In genomic region chr17:79779088-79779529, GRCh38 we compare ENCODE assay signal across 10 cellular contexts. TPM values are rescaled to one million over a fixed set of nuclear protein-coding genes. Genes with fewer than 3 reads are reported as not detected.
DNase-seq lines count a peak whose midpoint lies in the region; ATAC-seq, FAIRE-seq and TF ChIP-seq lines count a peak whose summit lies in the region.
"Had no signal": no experiment of that assay in that cellular context is flagged by ENCODE, and none has a peak within 500 bp of the region (broad histone marks: within the 10 kb centered on the region; RNA-seq: fewer than 3 reads in every experiment).

No MANE protein-coding gene starts in this region.

- H3K79me2 ChIP-seq in MM.1S (ENCODE audit: low read length) (no peaks in the 10 kb centered on the region), neural cell (replicated peaks; ENCODE audit: insufficient read depth, low read length) (peaks cover 28% of the 10 kb centered on the region)

- no peak for FAIRE-seq in RCC 7860 (lab: Jason Lieb, UNC)

- H3K36me3 ChIP-seq in MM.1S (replicated peaks; ENCODE audit: insufficient read depth, low read length) (no peaks in the 10 kb centered on the region), neural cell (ENCODE audit: insufficient read depth, low read length) (no peaks in the 10 kb centered on the region)

- peaks cover 93% of the 10 kb centered on the region for H3K27me3 ChIP-seq in MM.1S (replicated peaks; ENCODE audit: insufficient read depth, low read length)
- no peaks in the 10 kb centered on the region for H3K27me3 ChIP-seq in neural cell (ENCODE audit: insufficient read depth, low read depth, low read length)

- no peak for TF ChIP-seq EP300 in neural cell (conservative IDR thresholded peaks at IDR 0.05; ENCODE audit: poor library complexity, severe bottlenecking)

- H3F3A ChIP-seq in MM.1S (ENCODE audit: insufficient read depth, low read length) = no peaks in the 10 kb centered on the region
- H3F3A ChIP-seq in neural cell (ENCODE audit: insufficient read depth, low read length, poor library complexity, severe bottlenecking) = no peaks in the 10 kb centered on the region

- no peak for ATAC-seq in HG02763 (IDR thresholded peaks at IDR 0.05; ENCODE audit: unreplicated experiment)

- H2AFZ ChIP-seq in MM.1S (ENCODE audit: low read length) = no peak overlapping the region
- no peak overlapping the region for H2AFZ ChIP-seq in neural cell (ENCODE audit: low read depth, low read length)

- peak overlapping the region; percentile 58; the same call in 1 of the 2 replicates for H3K4me2 ChIP-seq in MM.1S (ENCODE audit: low read depth, low read length)
- peak overlapping the region; percentile 49 for H3K4me2 ChIP-seq in neural cell (ENCODE audit: low read length)

- DNase-seq in COLO668 (lab: John Stamatoyannopoulos, UW; ENCODE audit: unreplicated experiment) = peak; percentile 6
- no peak for DNase-seq in MM.1S
- DNase-seq in coronary artery (ENCODE audit: low spot score) = no peak
- no peak for DNase-seq in H4 (ENCODE audit: low spot score)
- no peak for DNase-seq in kidney tubule cell (ENCODE audit: low spot score)
- DNase-seq in RCC 7860 (ENCODE audit: low spot score) = no peak
- DNase-seq: activated CD4-positive, CD25-positive, alpha-beta regulatory T cell treated with anti-CD3 and anti-CD28 coated beads, Interleukin-2, amount 50 U/mL, for 72 hours had no signal

- 0 out of 2 replicates have a peak, but pooled peaks cover 6% of the 10 kb centered on the region for H3K4me1 ChIP-seq in MM.1S (ENCODE audit: low read length)

- H3K27ac ChIP-seq in MM.1S (ENCODE audit: low read length) (no peak overlapping the region), coronary artery (no peak overlapping the region), neural cell (ENCODE audit: low read length) (peak overlapping the region; percentile 47)

- H3K4me3 ChIP-seq in MM.1S (ENCODE audit: low read length) (no peak overlapping the region), coronary artery (peak overlapping the region; percentile 85), neural cell (ENCODE audit: low read length) (peak overlapping the region; percentile 77)

- H3K9me3 ChIP-seq in MM.1S (replicated peaks; ENCODE audit: insufficient read depth, low read length) (no peaks in the 10 kb centered on the region), neural cell (ENCODE audit: low read length) (no peaks in the 10 kb centered on the region)

- H4K20me1 ChIP-seq in MM.1S (ENCODE audit: insufficient read depth, low read length) (no peaks in the 10 kb centered on the region), neural cell (ENCODE audit: insufficient read depth) (no peaks in the 10 kb centered on the region)

- H3K9ac ChIP-seq in MM.1S (ENCODE audit: low read length) (no peak overlapping the region), neural cell (ENCODE audit: low read length) (peak overlapping the region; percentile 79)

- TF ChIP-seq RAD21 in neural cell (conservative IDR thresholded peaks at IDR 0.05) = no peak

- no peak for TF ChIP-seq CTCF in MM.1S (IDR thresholded peaks at IDR 0.05; ENCODE audit: low read length)
- TF ChIP-seq CTCF in coronary artery (IDR thresholded peaks at IDR 0.05) = no peak
- no peak for TF ChIP-seq CTCF in neural cell (IDR thresholded peaks at IDR 0.05; ENCODE audit: poor library complexity, severe bottlenecking)

- H3K9me2 ChIP-seq in MM.1S (replicated peaks; ENCODE audit: insufficient read depth, low read length) (no peaks in the 10 kb centered on the region), neural cell (ENCODE audit: insufficient read depth, low read length) (no peaks in the 10 kb centered on the region)

TF ChIP-seq in neural cell, 6 proteins besides CTCF, POLR2A, EP300 and RAD21:
- TF ChIP-seq REST (IDR thresholded peaks at IDR 0.05; ENCODE audit: borderline replicate concordance) (no peak), MXI1 (conservative IDR thresholded peaks at IDR 0.05; ENCODE audit: poor library complexity, severe bottlenecking) (no peak), TAF1 (IDR thresholded peaks at IDR 0.05; ENCODE audit: low read depth) (no peak)

RNA-seq across cellular contexts. Expression of gene CBX2, which starts 1.2 kb away (rescaled TPM):
- 15.9 and 16.9 TPM in 2 replicates for polyA plus RNA-seq in neural cell
- polyA minus RNA-seq in neural cell = 27.1 and 28.5 TPM in 2 replicates
- 24.5 and 34.2 TPM in 2 replicates for total RNA-seq in H4 (2014; rRNA removed; shearing (Covaris generic))

RNA-seq across cellular contexts. Expression of gene CBX8, which starts 17.8 kb away (rescaled TPM):
- polyA plus RNA-seq in neural cell = 15.4 and 27.6 TPM in 2 replicates
- 26.4 and 33.8 TPM in 2 replicates for polyA minus RNA-seq in neural cell
- total RNA-seq in H4 (2014; rRNA removed; shearing (Covaris generic)) = 7.0 and 14.6 TPM in 2 replicates

RNA-seq across cellular contexts. Expression of gene ENPP7, which starts 48.4 kb away (rescaled TPM):
- polyA plus RNA-seq in neural cell = not detected in 2 replicates
- not detected in 2 replicates for polyA minus RNA-seq in neural cell
- total RNA-seq in H4 (2014; rRNA removed; shearing (Covaris generic)) = not detected in 2 replicates
- total RNA-seq: HT1080 had no signal
